In the genomic region with DNA sequence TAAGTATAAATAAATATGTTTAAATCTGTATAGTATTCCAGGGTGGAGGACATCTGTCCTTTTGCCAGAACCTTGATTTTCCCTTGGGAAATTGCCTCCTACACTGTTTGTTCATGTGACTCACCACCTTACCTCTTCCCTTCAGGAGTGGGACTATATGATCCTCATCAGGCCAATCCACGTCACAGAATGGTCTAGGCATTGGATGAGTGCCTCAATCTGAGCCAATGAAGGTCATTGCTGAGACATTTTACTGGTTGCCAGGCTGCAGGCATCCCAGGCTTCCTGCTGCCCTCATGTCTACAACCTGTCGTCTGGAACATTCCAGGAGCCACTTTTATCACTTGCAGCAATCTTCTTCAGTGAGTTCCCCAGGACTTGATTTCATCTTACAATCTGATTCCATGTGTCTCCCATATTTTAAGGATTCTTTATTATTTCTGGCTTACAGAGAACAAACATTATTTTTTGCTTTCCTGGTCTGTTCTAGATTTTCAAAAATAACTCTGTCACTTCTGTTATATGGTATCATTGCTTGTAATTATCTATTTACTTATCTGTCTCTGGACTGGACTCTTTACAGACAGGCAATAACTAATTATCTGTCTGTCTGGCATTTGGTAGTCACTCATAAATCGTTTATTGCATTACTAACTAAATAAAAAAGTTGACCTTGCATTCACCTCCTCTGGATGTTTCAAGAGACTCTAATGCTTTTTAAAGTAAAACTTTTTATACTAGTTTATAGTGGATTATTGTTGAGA, we compare ENCODE assay signal across 39 cellular contexts.
DNase-seq lines count a peak whose midpoint lies in the region; ATAC-seq, FAIRE-seq and TF ChIP-seq lines count a peak whose summit lies in the region.
"Had no signal": no experiment of that assay in that cellular context is flagged by ENCODE, and none has a peak within 500 bp of the region (broad histone marks: within the 10 kb centered on the region; RNA-seq: fewer than 3 reads in every experiment).

No MANE protein-coding gene starts in this region.

- TF ChIP-seq POLR2A in A549 (IDR thresholded peaks at IDR 0.05; ENCODE audit: low read length) = no peak

- no peaks in the 10 kb centered on the region for H3K9me3 ChIP-seq in A549
- no peaks in the 10 kb centered on the region for H3K9me3 ChIP-seq in RWPE2 (ENCODE audit: severe bottlenecking)
- H3K9me3 ChIP-seq: lower lobe of right lung, prostate gland, thyroid gland had no signal

- ATAC-seq in A549 = peak; percentile 30 to 60; a peak in 3 of 6 replicates
- peak; percentile 53 for ATAC-seq in RWPE2 (ENCODE audit: low read depth)
- ATAC-seq in GM19452 (IDR thresholded peaks at IDR 0.05; ENCODE audit: unreplicated experiment) = no peak
- ATAC-seq: activated CD8-positive, alpha-beta memory T cell treated with anti-CD3 and anti-CD28 coated beads, Interleukin-2, amount 10 ng/mL, durations not matched to agents 7 days and 5 days; activated T-cell treated with anti-CD3 and anti-CD28 coated beads, Interleukin-2, amount 50 U/mL, for 4 hours; GM23338; lower lobe of right lung; naive thymus-derived CD8-positive, alpha-beta T cell; Panc1; sciatic nerve; stimulated activated naive CD8-positive, alpha-beta T cell treated with anti-CD3 and anti-CD28 coated beads, Interleukin-15, amount 100 ng/mL, for 72 hours had no signal

- TF ChIP-seq EP300 in A549 (IDR thresholded peaks at IDR 0.05) = no peak

- no peak overlapping the region for H3K4me3 ChIP-seq in A549
- H3K4me3 ChIP-seq in RWPE2 (ENCODE audit: severe bottlenecking) = no peak overlapping the region
- H3K4me3 ChIP-seq: GM23338, lower lobe of right lung, prostate gland, thyroid gland had no signal

- DNase-seq in A549 (ENCODE audit: low read depth in 1 of 2, low spot score in 1 of 2) (peak in 1 of 2 experiments; percentile 61), Daoy (ENCODE audit: low read depth) (peak; percentile 29), RWPE2 (ENCODE audit: low spot score) (no peak), kidney tubule cell (ENCODE audit: low spot score) (peak; percentile 31), ACHN (no peak), HPDE6-E6E7 (ENCODE audit: extremely low spot score) (no peak)
- no peak for DNase-seq in activated naive CD4-positive, alpha-beta T cell (lab: John Stamatoyannopoulos, UW)
- DNase-seq: activated B cell treated with CpG ODN at 0.5 μM for 24 hours; activated CD4-positive, alpha-beta T cell treated with anti-CD3 and anti-CD28 coated beads, Interleukin-2, amount 50 U/mL, for 4 hours; activated CD8-positive, alpha-beta memory T cell treated with anti-CD3 and anti-CD28 coated beads, Interleukin-2, amount 10 ng/mL, durations not matched to agents 7 days and 5 days; activated gamma-delta T cell; activated naive CD8-positive, alpha-beta T cell treated with anti-CD3 and anti-CD28 coated beads, Interleukin-2, amount 10 ng/mL, durations not matched to agents 7 days and 5 days; activated T-cell treated with anti-CD3 and anti-CD28 coated beads, Interleukin-2, amount 50 U/mL, for 4 hours; aorta; caudate nucleus; cortex of kidney; effector memory CD4-positive, alpha-beta T cell; EL; glutamatergic neuron; kidney glomerular epithelial cell; lower lobe of right lung; naive thymus-derived CD8-positive, alpha-beta T cell; NCI-H1417 treated with DMSO at 0.1 percent for 48 hours; NCI-H2081; NCI-H226; NCI-H526 treated with DMSO at 0.1 percent for 48 hours; nucleus accumbens; SIG-M5; stimulated activated CD4-positive, alpha-beta T cell treated with anti-CD3 and anti-CD28 coated beads, Interleukin-12 subunit alpha, Interleukin-12 subunit beta, amount 100 ng/mL, for 4 hours; stimulated activated CD4-positive, alpha-beta T cell treated with anti-CD3 and anti-CD28 coated beads, Interleukin-2, amount 100 ng/mL, for 48 hours; stimulated activated naive CD8-positive, alpha-beta T cell treated with anti-CD3 and anti-CD28 coated beads, Interleukin-15, amount 100 ng/mL, for 72 hours; T1000; thyroid gland had no signal

- WGBS in A549 (ENCODE audit: missing lambda C conversion rate) = 6% methylated on average over 3 of the region's 3 CpGs

- TF ChIP-seq RAD21 in A549 (conservative IDR thresholded peaks at IDR 0.05 in 1 of 2, IDR thresholded peaks at IDR 0.05 in 1 of 2) = no peak

- CTCF ChIA-PET in A549 (lab: Yijun Ruan, JAX) = no interaction called here

- FAIRE-seq in A549 (lab: Jason Lieb, UNC) = no peak

- H3K4me2 ChIP-seq in A549 = peak overlapping the region; percentile 0; the same call in 1 of the 3 replicates
- H3K4me2 ChIP-seq: GM23338, KMS-11 had no signal

- H3K27ac ChIP-seq in A549 = no peak overlapping the region
- no peak overlapping the region for H3K27ac ChIP-seq in RWPE2 (ENCODE audit: poor library complexity, severe bottlenecking)
- H3K27ac ChIP-seq: KMS-11, lower lobe of right lung, thyroid gland had no signal

- peaks cover 10% of the 10 kb centered on the region; the same call in 1 of the 3 replicates for H3K4me1 ChIP-seq in A549
- H3K4me1 ChIP-seq in RWPE2 (ENCODE audit: insufficient read depth, poor library complexity, severe bottlenecking) = no peaks in the 10 kb centered on the region
- H3K4me1 ChIP-seq: lower lobe of right lung, prostate gland had no signal

- in situ Hi-C loops in ACHN (cut with HindIII; ENCODE audit: low pct_ligation_motif_present, low pct_unique_long_range_greater_than_20kb, low sequenced_read_pairs) = no loop called here

- no peak for TF ChIP-seq CTCF in A549 (IDR thresholded peaks at IDR 0.05)
- TF ChIP-seq CTCF in RWPE2 (IDR thresholded peaks at IDR 0.05; ENCODE audit: poor library complexity, severe bottlenecking) = no peak

- POLR2A ChIA-PET in A549 (lab: Yijun Ruan, JAX) = no interaction called here

- H3K27me3 ChIP-seq in RWPE2 (ENCODE audit: insufficient read depth, poor library complexity, severe bottlenecking) = no peaks in the 10 kb centered on the region
- H3K27me3 ChIP-seq: thyroid gland had no signal

- H3K36me3 ChIP-seq in RWPE2 (ENCODE audit: low read depth) = no peaks in the 10 kb centered on the region
- H3K36me3 ChIP-seq: lower lobe of right lung, prostate gland, thyroid gland had no signal

TF ChIP-seq in A549, 52 proteins besides CTCF, POLR2A, EP300 and RAD21:
- TF ChIP-seq MAZ (IDR thresholded peaks at IDR 0.05; ENCODE audit: borderline replicate concordance, low read depth, low read length) (no peak), RFX5 (IDR thresholded peaks at IDR 0.05) (no peak), ZFP36 (IDR thresholded peaks at IDR 0.05; ENCODE audit: borderline replicate concordance, partially characterized antibody) (no peak), BHLHE40 (IDR thresholded peaks at IDR 0.05; ENCODE audit: low read depth, low read length) (no peak), ZNF302 (CRISPR knock-in tag; IDR thresholded peaks at IDR 0.05) (no peak), JUNB (IDR thresholded peaks at IDR 0.05) (no peak), SMC3 (IDR thresholded peaks at IDR 0.05) (no peak), RCOR1 (IDR thresholded peaks at IDR 0.05; ENCODE audit: low read depth, low read length) (no peak), NR3C1 (IDR thresholded peaks at IDR 0.05) (no peak), ZC3H11A (IDR thresholded peaks at IDR 0.05) (no peak)
- TF ChIP-seq, protein P1, sequence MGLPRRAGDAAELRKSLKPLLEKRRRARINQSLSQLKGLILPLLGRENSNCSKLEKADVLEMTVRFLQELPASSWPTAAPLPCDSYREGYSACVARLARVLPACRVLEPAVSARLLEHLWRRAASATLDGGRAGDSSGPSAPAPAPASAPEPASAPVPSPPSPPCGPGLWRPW (IDR thresholded peaks at IDR 0.05) = no peak
- TF ChIP-seq, protein P2, sequence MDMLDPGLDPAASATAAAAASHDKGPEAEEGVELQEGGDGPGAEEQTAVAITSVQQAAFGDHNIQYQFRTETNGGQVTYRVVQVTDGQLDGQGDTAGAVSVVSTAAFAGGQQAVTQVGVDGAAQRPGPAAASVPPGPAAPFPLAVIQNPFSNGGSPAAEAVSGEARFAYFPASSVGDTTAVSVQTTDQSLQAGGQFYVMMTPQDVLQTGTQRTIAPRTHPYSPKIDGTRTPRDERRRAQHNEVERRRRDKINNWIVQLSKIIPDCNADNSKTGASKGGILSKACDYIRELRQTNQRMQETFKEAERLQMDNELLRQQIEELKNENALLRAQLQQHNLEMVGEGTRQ (IDR thresholded peaks at IDR 0.05) = no peak
- TF ChIP-seq, protein P3, sequence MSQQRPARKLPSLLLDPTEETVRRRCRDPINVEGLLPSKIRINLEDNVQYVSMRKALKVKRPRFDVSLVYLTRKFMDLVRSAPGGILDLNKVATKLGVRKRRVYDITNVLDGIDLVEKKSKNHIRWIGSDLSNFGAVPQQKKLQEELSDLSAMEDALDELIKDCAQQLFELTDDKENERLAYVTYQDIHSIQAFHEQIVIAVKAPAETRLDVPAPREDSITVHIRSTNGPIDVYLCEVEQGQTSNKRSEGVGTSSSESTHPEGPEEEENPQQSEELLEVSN (IDR thresholded peaks at IDR 0.05; ENCODE audit: borderline replicate concordance, low read depth) = no peak

Comparison
In these comparisons a context has a peak if more than half of its experiments do, and no peak if none do; other contexts are left out.
1. DNase-seq: peak in Daoy (single experiment) and kidney tubule cell (single experiment); none in RWPE2 (single experiment), ACHN (single experiment), activated naive CD4-positive, alpha-beta T cell (0 of 4) and HPDE6-E6E7 (single experiment).